Comparison of ENCODE assay signal across 1 cellular context in genomic region chr13:21526707-21527454, GRCh38.
TF ChIP-seq lines count a peak whose summit lies in the region.

No MANE protein-coding gene starts in this region.

TF ChIP-seq in HepG2, 621 proteins besides CTCF, POLR2A, EP300 and RAD21 (continued from another document and continues in another):
- TF ChIP-seq ZNF503 (CRISPR knock-in tag; IDR thresholded peaks at IDR 0.05) (no peak), ZBTB46 (CRISPR knock-in tag; IDR thresholded peaks at IDR 0.05; ENCODE audit: borderline replicate concordance) (no peak), MLX (CRISPR knock-in tag; IDR thresholded peaks at IDR 0.05) (no peak), HNF4G (IDR thresholded peaks at IDR 0.05; ENCODE audit: borderline replicate concordance, low read depth, low read length) (0 out of 2 replicates have a peak, but pooled peaks have one; percentile 22), HNF4G (CRISPR knock-in tag; IDR thresholded peaks at IDR 0.05; ENCODE audit: borderline replicate concordance, low read depth) (no peak), ASH2L (IDR thresholded peaks at IDR 0.05; ENCODE audit: insufficient read length, low read depth, low read length) (peak; percentile 43), NR0B2 (CRISPR knock-in tag; IDR thresholded peaks at IDR 0.05) (no peak), ZBTB39 (CRISPR knock-in tag; IDR thresholded peaks at IDR 0.05) (no peak), ZNF180 (CRISPR knock-in tag; IDR thresholded peaks at IDR 0.05; ENCODE audit: borderline replicate concordance, low read depth) (no peak), MEF2D (CRISPR knock-in tag; IDR thresholded peaks at IDR 0.05) (no peak), ZNF83 (CRISPR knock-in tag; IDR thresholded peaks at IDR 0.05; ENCODE audit: borderline replicate concordance) (no peak), ZNF512B (CRISPR knock-in tag; IDR thresholded peaks at IDR 0.05; ENCODE audit: borderline replicate concordance) (no peak), ETV5 (CRISPR knock-in tag; IDR thresholded peaks at IDR 0.05; ENCODE audit: borderline replicate concordance) (peak; percentile 51; the same call in 1 of the 2 replicates), THAP8 (CRISPR knock-in tag; IDR thresholded peaks at IDR 0.05; ENCODE audit: borderline replicate concordance) (no peak), ZFP41 (CRISPR knock-in tag; IDR thresholded peaks at IDR 0.05; ENCODE audit: borderline replicate concordance) (no peak), ZNF333 (CRISPR knock-in tag; IDR thresholded peaks at IDR 0.05; ENCODE audit: borderline replicate concordance) (no peak), HOXA7 (CRISPR knock-in tag; IDR thresholded peaks at IDR 0.05) (no peak), HMG20A (CRISPR knock-in tag; IDR thresholded peaks at IDR 0.05; ENCODE audit: borderline replicate concordance) (peak; percentile 55; the same call in 1 of the 2 replicates), SOX6 (IDR thresholded peaks at IDR 0.05) (no peak), SOX6 (CRISPR knock-in tag; IDR thresholded peaks at IDR 0.05) (peak; percentile 68; the same call in 1 of the 2 replicates), KDM6A (CRISPR knock-in tag; IDR thresholded peaks at IDR 0.05; ENCODE audit: low read depth) (peak; percentile 49; the same call in 1 of the 2 replicates), TAF1 (CRISPR knock-in tag; IDR thresholded peaks at IDR 0.05) (no peak), ZIK1 (CRISPR knock-in tag; IDR thresholded peaks at IDR 0.05; ENCODE audit: borderline replicate concordance, low read depth) (no peak), MTA1 (CRISPR knock-in tag; IDR thresholded peaks at IDR 0.05; ENCODE audit: borderline replicate concordance) (no peak), ZNF674 (CRISPR knock-in tag; IDR thresholded peaks at IDR 0.05; ENCODE audit: low read depth) (no peak), SRSF9 (IDR thresholded peaks at IDR 0.05; ENCODE audit: borderline replicate concordance, insufficient read depth, low read depth, low read length, poor library complexity, severe bottlenecking) (no peak), TCF7 (IDR thresholded peaks at IDR 0.05; ENCODE audit: low read depth) (peak; percentile 70), ZMYM3 (CRISPR knock-in tag; IDR thresholded peaks at IDR 0.05) (no peak), HHEX (CRISPR knock-in tag; IDR thresholded peaks at IDR 0.05) (peak; percentile 84), ZSCAN5A (CRISPR knock-in tag; IDR thresholded peaks at IDR 0.05; ENCODE audit: borderline replicate concordance) (no peak), ARNTL (CRISPR knock-in tag; IDR thresholded peaks at IDR 0.05) (no peak), HOXD1 (CRISPR knock-in tag; IDR thresholded peaks at IDR 0.05) (no peak; the same call in 1 of the 2 replicates), ELF3 (CRISPR knock-in tag; IDR thresholded peaks at IDR 0.05) (peak; percentile 77), ZNF142 (CRISPR knock-in tag; IDR thresholded peaks at IDR 0.05) (no peak), REL (CRISPR knock-in tag; conservative IDR thresholded peaks at IDR 0.05) (no peak), ZNF644 (CRISPR knock-in tag; IDR thresholded peaks at IDR 0.05; ENCODE audit: low read depth) (0 out of 2 replicates have a peak, but pooled peaks have one; percentile 17), U2AF1 (optimal IDR thresholded peaks at IDR 0.05; ENCODE audit: low read depth, low read length) (no peak), ZBTB8A (CRISPR knock-in tag; IDR thresholded peaks at IDR 0.05; ENCODE audit: borderline replicate concordance, low read depth) (no peak), FOXP1 (IDR thresholded peaks at IDR 0.05) (peak; percentile 83), FOXP1 (CRISPR knock-in tag; IDR thresholded peaks at IDR 0.05) (peak; percentile 97), KLF6 (CRISPR knock-in tag; IDR thresholded peaks at IDR 0.05) (no peak), ATF2 (CRISPR knock-in tag; IDR thresholded peaks at IDR 0.05) (0 out of 2 replicates have a peak, but pooled peaks have one; percentile 34), ZNF543 (CRISPR knock-in tag; IDR thresholded peaks at IDR 0.05) (no peak), PLRG1 (conservative IDR thresholded peaks at IDR 0.05) (no peak)
